18 cellular contexts compared by ENCODE assay signal in the genomic region with DNA sequence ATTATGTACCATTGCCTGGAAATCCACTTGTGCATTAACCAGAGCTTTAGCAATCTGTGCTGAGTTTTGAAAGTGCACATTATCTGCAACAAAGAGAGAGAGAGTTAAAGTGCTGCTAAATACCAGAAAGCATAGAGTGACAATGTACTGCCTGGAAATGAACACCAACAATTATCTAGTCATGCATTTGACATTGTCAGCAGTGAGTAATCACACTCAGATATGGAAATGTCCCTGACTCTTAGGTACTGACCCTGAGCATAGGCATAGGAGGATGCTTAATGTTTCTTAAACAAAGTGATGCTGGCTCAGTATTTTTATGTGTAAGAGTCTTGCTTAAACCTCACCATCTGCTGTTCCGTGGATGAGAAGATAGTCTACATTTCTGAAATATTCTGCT. TPM values are rescaled to one million over a fixed set of nuclear protein-coding genes. Genes with fewer than 3 reads are reported as not detected.
"Had no signal": no experiment of that assay in that cellular context is flagged by ENCODE, and none has a peak within 500 bp of the region (broad histone marks: within the 10 kb centered on the region; RNA-seq: fewer than 3 reads in every experiment).

No MANE protein-coding gene starts in this region.

- H3K9me3 Mint-ChIP-seq: activated naive CD4-positive, alpha-beta T cell treated with anti-CD3 and anti-CD28 coated beads, Interleukin-2, amount 10 ng/mL, durations not matched to agents 7 days and 5 days; nephron progenitor cell had no signal

- H3K36me3 Mint-ChIP-seq: activated naive CD4-positive, alpha-beta T cell treated with anti-CD3 and anti-CD28 coated beads, Interleukin-2, amount 10 ng/mL, durations not matched to agents 7 days and 5 days had no signal

- H3K4me1 Mint-ChIP-seq: activated naive CD4-positive, alpha-beta T cell treated with anti-CD3 and anti-CD28 coated beads, Interleukin-2, amount 10 ng/mL, durations not matched to agents 7 days and 5 days; nephron progenitor cell had no signal

- H3K27ac Mint-ChIP-seq: activated naive CD4-positive, alpha-beta T cell treated with anti-CD3 and anti-CD28 coated beads, Interleukin-2, amount 10 ng/mL, durations not matched to agents 7 days and 5 days; nephron progenitor cell had no signal

- H3K4me3 Mint-ChIP-seq: activated naive CD4-positive, alpha-beta T cell treated with anti-CD3 and anti-CD28 coated beads, Interleukin-2, amount 10 ng/mL, durations not matched to agents 7 days and 5 days; nephron progenitor cell had no signal

- ATAC-seq: left ventricle myocardium superior had no signal

- DNase-seq: activated CD4-positive, alpha-beta T cell treated with anti-CD3 and anti-CD28 coated beads for 1 hour; activated CD4-positive, alpha-beta T cell treated with anti-CD3 and anti-CD28 coated beads, Interleukin-2, amount 50 U/mL, for 48 hours; activated naive CD4-positive, alpha-beta T cell treated with anti-CD3 and anti-CD28 coated beads, Interleukin-2, amount 10 ng/mL, durations not matched to agents 7 days and 5 days; aorta; brain microvascular endothelial cell; central memory CD4-positive, alpha-beta T cell; colonic mucosa; erythroblast; kidney glomerular epithelial cell; left ventricle myocardium superior; nephron progenitor cell; retina; stimulated activated CD8-positive, alpha-beta memory T cell treated with anti-CD3 and anti-CD28 coated beads, Interleukin-4, amount 100 ng/mL, for 48 hours; stimulated activated naive CD4-positive, alpha-beta T cell treated with Interleukin-2 at 50 U/mL for 16 hours; T-helper 1 cell had no signal

RNA-seq across cellular contexts. Expression of gene GCG, which starts 20.8 kb away (rescaled TPM):
- total RNA-seq: left ventricle myocardium superior, myocyte, omental fat pad, posterior vena cava had no signal
